3 cellular contexts compared by ENCODE assay signal in genomic region chr18:50192903-50193795, GRCh38.
TF ChIP-seq lines count a peak whose summit lies in the region.

No MANE protein-coding gene starts in this region.

TF ChIP-seq in SK-N-SH, 30 proteins besides CTCF, POLR2A, EP300 and RAD21 (continued from another document and continues in another):
- no peak for TF ChIP-seq IRF3 (IDR thresholded peaks at IDR 0.05; ENCODE audit: low read depth, low read length)
- no peak for TF ChIP-seq TEAD4 (IDR thresholded peaks at IDR 0.05; ENCODE audit: borderline replicate concordance, insufficient read depth)
- TF ChIP-seq POLR2AphosphoS5 (IDR thresholded peaks at IDR 0.05; ENCODE audit: low read depth, low read length), result no peak
- no peak for TF ChIP-seq USF1 (IDR thresholded peaks at IDR 0.05; ENCODE audit: borderline replicate concordance, low read depth)
- no peak for TF ChIP-seq ELF1 (IDR thresholded peaks at IDR 0.05)
- TF ChIP-seq PBX3 (IDR thresholded peaks at IDR 0.05), result no peak
- TF ChIP-seq USF2 (IDR thresholded peaks at IDR 0.05; ENCODE audit: borderline replicate concordance, low read depth, low read length), result no peak
- no peak for TF ChIP-seq TAF1 (IDR thresholded peaks at IDR 0.05; ENCODE audit: borderline replicate concordance, low read depth, low read length)
- no peak for TF ChIP-seq FOXM1 (IDR thresholded peaks at IDR 0.05; ENCODE audit: low read depth)

TF ChIP-seq in SK-N-SH treated with all-trans-retinoic acid at 6 μM for 48 hours, 23 proteins besides CTCF, POLR2A, EP300 and RAD21:
- TF ChIP-seq TSHZ2 (CRISPR knock-in tag; IDR thresholded peaks at IDR 0.05) (no peak), ZNF565 (CRISPR knock-in tag; conservative IDR thresholded peaks at IDR 0.05; ENCODE audit: low read depth) (no peak), CSDC2 (CRISPR knock-in tag; IDR thresholded peaks at IDR 0.05) (no peak), SNAI2 (CRISPR knock-in tag; IDR thresholded peaks at IDR 0.05) (no peak), TOX (CRISPR knock-in tag; IDR thresholded peaks at IDR 0.05; ENCODE audit: borderline replicate concordance) (no peak), CREB5 (CRISPR knock-in tag; IDR thresholded peaks at IDR 0.05; ENCODE audit: low read depth) (no peak), ZNF70 (CRISPR knock-in tag; IDR thresholded peaks at IDR 0.05) (no peak)

TF ChIP-seq in liver, 16 proteins besides CTCF, POLR2A, EP300 and RAD21 (continued from another document):
- TF ChIP-seq ATF3 (IDR thresholded peaks at IDR 0.05) (no peak), RXRA (IDR thresholded peaks at IDR 0.05) (no peak), HNF4A (conservative IDR thresholded peaks at IDR 0.05) (no peak), MAX (IDR thresholded peaks at IDR 0.05) (no peak), NR2F2 (IDR thresholded peaks at IDR 0.05) (no peak), FOXA2 (IDR thresholded peaks at IDR 0.05) (no peak), EGR1 (IDR thresholded peaks at IDR 0.05; ENCODE audit: low read depth in 2 of 2) (no peak), ZBTB33 (IDR thresholded peaks at IDR 0.05) (no peak)
TF ChIP-seq in liver: peak in this region for 0.
